In genomic region chr13:27622102-27622820, GRCh38 we compare ENCODE assay signal across 8 cellular contexts. TPM values are rescaled to one million over a fixed set of nuclear protein-coding genes. Genes with fewer than 3 reads are reported as not detected.
DNase-seq lines count a peak whose midpoint lies in the region; ATAC-seq and TF ChIP-seq lines count a peak whose summit lies in the region.

No MANE protein-coding gene starts in this region.

- DNase-seq in NOMO-1 treated with DMSO at 0.1 percent for 48 hours (lab: John Stamatoyannopoulos, UW; ENCODE audit: unreplicated experiment) (peak; percentile 65), NOMO-1 treated with dmso at 0.1 percent for 144 hours (lab: John Stamatoyannopoulos, UW; ENCODE audit: unreplicated experiment) (no peak), M059J (ENCODE audit: low read depth) (peak; percentile 28), brain microvascular endothelial cell (no peak), lower lobe of right lung (no peak), upper lobe of right lung (no peak), 8988T (no peak)

- intact Hi-C loops in lower lobe of right lung (cut with DNase I) (no loop called here), upper lobe of right lung (cut with DNase I) (no loop called here)

- ATAC-seq in lower lobe of right lung (no peak), upper lobe of right lung (no peak), GM19351 (IDR thresholded peaks at IDR 0.05; ENCODE audit: unreplicated experiment) (no peak)

- in situ Hi-C loops in brain microvascular endothelial cell (cut with HindIII; ENCODE audit: low pct_ligation_motif_present, low sequenced_read_pairs): no loop called here

- H3K9me3 ChIP-seq in lower lobe of right lung (no peaks in the 10 kb centered on the region), upper lobe of right lung (no peaks in the 10 kb centered on the region)

- peaks cover 6% of the 10 kb centered on the region for H3K36me3 ChIP-seq in brain microvascular endothelial cell (replicated peaks)
- H3K36me3 ChIP-seq in lower lobe of right lung: peaks cover 5% of the 10 kb centered on the region
- no peaks in the 10 kb centered on the region for H3K36me3 ChIP-seq in upper lobe of right lung

- TF ChIP-seq CTCF in brain microvascular endothelial cell (IDR thresholded peaks at IDR 0.05; ENCODE audit: low read depth, low read length, missing control alignments): peak; percentile 53
- TF ChIP-seq CTCF in lower lobe of right lung (IDR thresholded peaks at IDR 0.05): no peak
- TF ChIP-seq CTCF in upper lobe of right lung (IDR thresholded peaks at IDR 0.05): peak; percentile 18

- H3K4me3 ChIP-seq in brain microvascular endothelial cell (ENCODE audit: low read depth, low read length): peak overlapping the region; percentile 79
- peak overlapping the region; percentile 91 for H3K4me3 ChIP-seq in lower lobe of right lung
- peak overlapping the region; percentile 92 for H3K4me3 ChIP-seq in upper lobe of right lung

- H3K27me3 ChIP-seq in brain microvascular endothelial cell (replicated peaks): no peaks in the 10 kb centered on the region
- H3K27me3 ChIP-seq in lower lobe of right lung (ENCODE audit: low read depth): no peaks in the 10 kb centered on the region
- no peaks in the 10 kb centered on the region for H3K27me3 ChIP-seq in upper lobe of right lung

- peaks cover 50% of the 10 kb centered on the region for H3K4me1 ChIP-seq in lower lobe of right lung
- peaks cover 30% of the 10 kb centered on the region for H3K4me1 ChIP-seq in upper lobe of right lung

- H3K27ac ChIP-seq in brain microvascular endothelial cell: peak overlapping the region; percentile 60
- peak overlapping the region; percentile 96 for H3K27ac ChIP-seq in lower lobe of right lung
- peak overlapping the region; percentile 94 for H3K27ac ChIP-seq in upper lobe of right lung

RNA-seq across cellular contexts. Expression of gene POLR1D, which starts 0.6 kb away (rescaled TPM):
- total RNA-seq in M059J (2014; rRNA removed; shearing (Covaris generic)): 71.0 and 78.4 TPM in 2 replicates
- total RNA-seq in lower lobe of right lung (129 TPM), upper lobe of right lung (114 TPM)

RNA-seq across cellular contexts. Expression of gene LNX2, which starts 1.9 kb away (rescaled TPM):
- 6.0 and 9.3 TPM in 2 replicates for total RNA-seq in M059J (2014; rRNA removed; shearing (Covaris generic))
- total RNA-seq in lower lobe of right lung: 29.7 TPM
- 35.3 TPM for total RNA-seq in upper lobe of right lung

Comparison
In these comparisons a context has a peak if more than half of its experiments do, and no peak if none do; other contexts are left out.
1. DNase-seq: peak in NOMO-1 treated with DMSO at 0.1 percent for 48 hours (single experiment) and M059J (single experiment); none in NOMO-1 treated with dmso at 0.1 percent for 144 hours (single experiment), brain microvascular endothelial cell (single experiment), lower lobe of right lung (single experiment), upper lobe of right lung (single experiment) and 8988T (single experiment).
2. Peak in every context shown above with its lines, with median percentiles within 50 percentile points of each other: H3K27ac ChIP-seq and H3K4me3 ChIP-seq.